Comparison of ENCODE assay signal across 3 cellular contexts in genomic region chr15:98035134-98035533, GRCh38.
TF ChIP-seq lines count a peak whose summit lies in the region.

No MANE protein-coding gene starts in this region.

TF ChIP-seq in liver, 16 proteins besides CTCF, POLR2A, EP300 and RAD21:
- TF ChIP-seq YY1 (IDR thresholded peaks at IDR 0.05) (no peak), NR2F2 (IDR thresholded peaks at IDR 0.05) (no peak), HNF4A (conservative IDR thresholded peaks at IDR 0.05) (no peak), HNF4G (IDR thresholded peaks at IDR 0.05) (no peak), RXRA (IDR thresholded peaks at IDR 0.05) (no peak), EGR1 (IDR thresholded peaks at IDR 0.05; ENCODE audit: low read depth in 2 of 2) (no peak), FOXA2 (IDR thresholded peaks at IDR 0.05) (no peak), JUND (IDR thresholded peaks at IDR 0.05) (no peak), FOXA1 (IDR thresholded peaks at IDR 0.05) (no peak), SP1 (IDR thresholded peaks at IDR 0.05) (no peak), TAF1 (conservative IDR thresholded peaks at IDR 0.05) (no peak), GABPA (IDR thresholded peaks at IDR 0.05 in 1 of 2, conservative IDR thresholded peaks at IDR 0.05 in 1 of 2) (no peak), ZBTB33 (IDR thresholded peaks at IDR 0.05) (no peak)
- TF ChIP-seq, protein P1, sequence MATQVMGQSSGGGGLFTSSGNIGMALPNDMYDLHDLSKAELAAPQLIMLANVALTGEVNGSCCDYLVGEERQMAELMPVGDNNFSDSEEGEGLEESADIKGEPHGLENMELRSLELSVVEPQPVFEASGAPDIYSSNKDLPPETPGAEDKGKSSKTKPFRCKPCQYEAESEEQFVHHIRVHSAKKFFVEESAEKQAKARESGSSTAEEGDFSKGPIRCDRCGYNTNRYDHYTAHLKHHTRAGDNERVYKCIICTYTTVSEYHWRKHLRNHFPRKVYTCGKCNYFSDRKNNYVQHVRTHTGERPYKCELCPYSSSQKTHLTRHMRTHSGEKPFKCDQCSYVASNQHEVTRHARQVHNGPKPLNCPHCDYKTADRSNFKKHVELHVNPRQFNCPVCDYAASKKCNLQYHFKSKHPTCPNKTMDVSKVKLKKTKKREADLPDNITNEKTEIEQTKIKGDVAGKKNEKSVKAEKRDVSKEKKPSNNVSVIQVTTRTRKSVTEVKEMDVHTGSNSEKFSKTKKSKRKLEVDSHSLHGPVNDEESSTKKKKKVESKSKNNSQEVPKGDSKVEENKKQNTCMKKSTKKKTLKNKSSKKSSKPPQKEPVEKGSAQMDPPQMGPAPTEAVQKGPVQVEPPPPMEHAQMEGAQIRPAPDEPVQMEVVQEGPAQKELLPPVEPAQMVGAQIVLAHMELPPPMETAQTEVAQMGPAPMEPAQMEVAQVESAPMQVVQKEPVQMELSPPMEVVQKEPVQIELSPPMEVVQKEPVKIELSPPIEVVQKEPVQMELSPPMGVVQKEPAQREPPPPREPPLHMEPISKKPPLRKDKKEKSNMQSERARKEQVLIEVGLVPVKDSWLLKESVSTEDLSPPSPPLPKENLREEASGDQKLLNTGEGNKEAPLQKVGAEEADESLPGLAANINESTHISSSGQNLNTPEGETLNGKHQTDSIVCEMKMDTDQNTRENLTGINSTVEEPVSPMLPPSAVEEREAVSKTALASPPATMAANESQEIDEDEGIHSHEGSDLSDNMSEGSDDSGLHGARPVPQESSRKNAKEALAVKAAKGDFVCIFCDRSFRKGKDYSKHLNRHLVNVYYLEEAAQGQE (IDR thresholded peaks at IDR 0.05) = no peak
- TF ChIP-seq, protein P2, sequence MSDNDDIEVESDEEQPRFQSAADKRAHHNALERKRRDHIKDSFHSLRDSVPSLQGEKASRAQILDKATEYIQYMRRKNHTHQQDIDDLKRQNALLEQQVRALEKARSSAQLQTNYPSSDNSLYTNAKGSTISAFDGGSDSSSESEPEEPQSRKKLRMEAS (IDR thresholded peaks at IDR 0.05) = no peak
- TF ChIP-seq, protein P3, sequence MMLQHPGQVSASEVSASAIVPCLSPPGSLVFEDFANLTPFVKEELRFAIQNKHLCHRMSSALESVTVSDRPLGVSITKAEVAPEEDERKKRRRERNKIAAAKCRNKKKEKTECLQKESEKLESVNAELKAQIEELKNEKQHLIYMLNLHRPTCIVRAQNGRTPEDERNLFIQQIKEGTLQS (IDR thresholded peaks at IDR 0.05) = no peak

TF ChIP-seq in HepG2, 621 proteins besides CTCF, POLR2A, EP300 and RAD21 (continues in another document):
- no peak for TF ChIP-seq NFKBIZ (CRISPR knock-in tag; IDR thresholded peaks at IDR 0.05)
- TF ChIP-seq, protein P4, sequence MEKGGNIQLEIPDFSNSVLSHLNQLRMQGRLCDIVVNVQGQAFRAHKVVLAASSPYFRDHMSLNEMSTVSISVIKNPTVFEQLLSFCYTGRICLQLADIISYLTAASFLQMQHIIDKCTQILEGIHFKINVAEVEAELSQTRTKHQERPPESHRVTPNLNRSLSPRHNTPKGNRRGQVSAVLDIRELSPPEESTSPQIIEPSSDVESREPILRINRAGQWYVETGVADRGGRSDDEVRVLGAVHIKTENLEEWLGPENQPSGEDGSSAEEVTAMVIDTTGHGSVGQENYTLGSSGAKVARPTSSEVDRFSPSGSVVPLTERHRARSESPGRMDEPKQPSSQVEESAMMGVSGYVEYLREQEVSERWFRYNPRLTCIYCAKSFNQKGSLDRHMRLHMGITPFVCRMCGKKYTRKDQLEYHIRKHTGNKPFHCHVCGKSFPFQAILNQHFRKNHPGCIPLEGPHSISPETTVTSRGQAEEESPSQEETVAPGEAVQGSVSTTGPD (CRISPR knock-in tag; IDR thresholded peaks at IDR 0.05) = no peak
- no peak for TF ChIP-seq ZNF816 (CRISPR knock-in tag; IDR thresholded peaks at IDR 0.05; ENCODE audit: borderline replicate concordance)
- no peak for TF ChIP-seq FOXA1 (IDR thresholded peaks at IDR 0.05)
- TF ChIP-seq FOXA1 (CRISPR knock-in tag; IDR thresholded peaks at IDR 0.05) = no peak
- TF ChIP-seq SRY (CRISPR knock-in tag; IDR thresholded peaks at IDR 0.05) = no peak
- no peak for TF ChIP-seq TEAD3 (CRISPR knock-in tag; optimal IDR thresholded peaks at IDR 0.05; ENCODE audit: borderline replicate concordance)
- TF ChIP-seq, protein P5, sequence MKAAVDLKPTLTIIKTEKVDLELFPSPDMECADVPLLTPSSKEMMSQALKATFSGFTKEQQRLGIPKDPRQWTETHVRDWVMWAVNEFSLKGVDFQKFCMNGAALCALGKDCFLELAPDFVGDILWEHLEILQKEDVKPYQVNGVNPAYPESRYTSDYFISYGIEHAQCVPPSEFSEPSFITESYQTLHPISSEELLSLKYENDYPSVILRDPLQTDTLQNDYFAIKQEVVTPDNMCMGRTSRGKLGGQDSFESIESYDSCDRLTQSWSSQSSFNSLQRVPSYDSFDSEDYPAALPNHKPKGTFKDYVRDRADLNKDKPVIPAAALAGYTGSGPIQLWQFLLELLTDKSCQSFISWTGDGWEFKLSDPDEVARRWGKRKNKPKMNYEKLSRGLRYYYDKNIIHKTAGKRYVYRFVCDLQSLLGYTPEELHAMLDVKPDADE (CRISPR knock-in tag; IDR thresholded peaks at IDR 0.05) = no peak
- TF ChIP-seq SKI (IDR thresholded peaks at IDR 0.05; ENCODE audit: partially characterized antibody) = no peak
- TF ChIP-seq, protein P6, sequence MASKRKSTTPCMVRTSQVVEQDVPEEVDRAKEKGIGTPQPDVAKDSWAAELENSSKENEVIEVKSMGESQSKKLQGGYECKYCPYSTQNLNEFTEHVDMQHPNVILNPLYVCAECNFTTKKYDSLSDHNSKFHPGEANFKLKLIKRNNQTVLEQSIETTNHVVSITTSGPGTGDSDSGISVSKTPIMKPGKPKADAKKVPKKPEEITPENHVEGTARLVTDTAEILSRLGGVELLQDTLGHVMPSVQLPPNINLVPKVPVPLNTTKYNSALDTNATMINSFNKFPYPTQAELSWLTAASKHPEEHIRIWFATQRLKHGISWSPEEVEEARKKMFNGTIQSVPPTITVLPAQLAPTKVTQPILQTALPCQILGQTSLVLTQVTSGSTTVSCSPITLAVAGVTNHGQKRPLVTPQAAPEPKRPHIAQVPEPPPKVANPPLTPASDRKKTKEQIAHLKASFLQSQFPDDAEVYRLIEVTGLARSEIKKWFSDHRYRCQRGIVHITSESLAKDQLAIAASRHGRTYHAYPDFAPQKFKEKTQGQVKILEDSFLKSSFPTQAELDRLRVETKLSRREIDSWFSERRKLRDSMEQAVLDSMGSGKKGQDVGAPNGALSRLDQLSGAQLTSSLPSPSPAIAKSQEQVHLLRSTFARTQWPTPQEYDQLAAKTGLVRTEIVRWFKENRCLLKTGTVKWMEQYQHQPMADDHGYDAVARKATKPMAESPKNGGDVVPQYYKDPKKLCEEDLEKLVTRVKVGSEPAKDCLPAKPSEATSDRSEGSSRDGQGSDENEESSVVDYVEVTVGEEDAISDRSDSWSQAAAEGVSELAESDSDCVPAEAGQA (IDR thresholded peaks at IDR 0.05; ENCODE audit: low read depth) = no peak
- TF ChIP-seq, protein P6 (CRISPR knock-in tag; IDR thresholded peaks at IDR 0.05; ENCODE audit: borderline replicate concordance) = no peak
- TF ChIP-seq REPIN1 (CRISPR knock-in tag; IDR thresholded peaks at IDR 0.05; ENCODE audit: borderline replicate concordance, low read depth) = no peak

TF ChIP-seq in H1, 55 proteins besides CTCF, POLR2A, EP300 and RAD21:
- TF ChIP-seq POU5F1 (IDR thresholded peaks at IDR 0.05; ENCODE audit: low read depth, low read length) (no peak), YY1 (IDR thresholded peaks at IDR 0.05; ENCODE audit: low read depth, low read length) (no peak)
